Comparison of ENCODE assay signal across 8 cellular contexts in genomic region chr5:150734579-150735384, GRCh38. TPM values are rescaled to one million over a fixed set of nuclear protein-coding genes. Genes with fewer than 3 reads are reported as not detected.
DNase-seq lines count a peak whose midpoint lies in the region; ATAC-seq and TF ChIP-seq lines count a peak whose summit lies in the region.

No MANE protein-coding gene starts in this region.

- H3K4me1 ChIP-seq in HCT116 (ENCODE audit: control insufficient read depth in 1 of 2, insufficient read depth in 2 of 2, low read length in 2 of 2) = no peaks in the 10 kb centered on the region

- TF ChIP-seq RAD21 in HCT116 (IDR thresholded peaks at IDR 0.05; ENCODE audit: low read depth) = no peak

- H3K9me3 Mint-ChIP-seq in Calu3 (ENCODE audit: low read depth, unreplicated experiment) = no peaks in the 10 kb centered on the region

- peaks cover 20% of the 10 kb centered on the region for H3K36me3 Mint-ChIP-seq in Calu3 (ENCODE audit: insufficient read depth, unreplicated experiment)

- H3K79me2 ChIP-seq in HCT116 (ENCODE audit: insufficient read depth, low read length) = peaks cover 66% of the 10 kb centered on the region

- H4K20me1 ChIP-seq in HCT116 (ENCODE audit: insufficient read depth) = no peaks in the 10 kb centered on the region

- TF ChIP-seq POLR2A in HCT116 (IDR thresholded peaks at IDR 0.05; ENCODE audit: borderline replicate concordance, extremely low read depth, insufficient read depth, insufficient read length) = no peak

- intact Hi-C loops in HCT116 (cut with micrococcal nuclease) (no loop called here), Calu3 (cut with micrococcal nuclease; ENCODE audit: unreplicated experiment) (no loop called here)

- no peak overlapping the region for H2AFZ ChIP-seq in HCT116 (ENCODE audit: low read depth, low read length, poor library complexity, severe bottlenecking)

- no peak overlapping the region for H3K9ac ChIP-seq in HCT116 (ENCODE audit: low read length)

- H3K9me3 ChIP-seq in HCT116 (ENCODE audit: control insufficient read depth in 1 of 2, insufficient read depth in 1 of 2, low read depth in 1 of 2, low read length in 2 of 2) = no peaks in the 10 kb centered on the region

- TF ChIP-seq CTCF in GM12875 (IDR thresholded peaks at IDR 0.05; ENCODE audit: borderline replicate concordance, insufficient read depth, low read depth, low read length) (peak; percentile 23; the same call in 1 of the 2 replicates), HCT116 (IDR thresholded peaks at IDR 0.05 in 2 of 3, conservative IDR thresholded peaks at IDR 0.05 in 1 of 3; ENCODE audit: borderline replicate concordance in 1 of 3, insufficient read depth in 1 of 3, low read depth in 2 of 3, low read length in 2 of 3) (peak in 1 of 3 experiments; percentile 26; a peak in 1 of 6 replicates), Calu3 (IDR thresholded peaks at IDR 0.05; ENCODE audit: unreplicated experiment) (no peak)

- RAD21 ChIA-PET in HCT116 (lab: Charles Lee; ENCODE audit: low non-redundant PET in 1 of 2, low total read pairs in 2 of 2, uncharacterized antibody in 2 of 2, unreplicated experiment in 2 of 2) = no interaction called here

- H3K36me3 ChIP-seq in HCT116 (ENCODE audit: control insufficient read depth in 1 of 2, insufficient read depth in 2 of 2, low read length in 2 of 2) (peaks cover 21 to 23% of the 10 kb centered on the region in 2 experiments), H7 (replicated peaks; ENCODE audit: control insufficient read depth, insufficient read depth, low read length) (peaks cover 2% of the 10 kb centered on the region)

- H3K27me3 ChIP-seq in HCT116 (ENCODE audit: insufficient read depth, low read length) (no peaks in the 10 kb centered on the region), H7 (ENCODE audit: control insufficient read depth, insufficient read depth, low read length) (no peaks in the 10 kb centered on the region)

- no peak overlapping the region for H3K27ac ChIP-seq in HCT116 (ENCODE audit: low read depth, low read length)

- BruUV-seq in HCT116 (replicated peaks; lab: Mats Ljungman, UMichigan) (no TSS peak), Calu3 (replicated peaks; lab: Mats Ljungman, UMichigan) (no TSS peak)

- H3K4me1 Mint-ChIP-seq in Calu3 (ENCODE audit: low read depth, unreplicated experiment) = peaks cover 17% of the 10 kb centered on the region

- POLR2A ChIA-PET in HCT116 (lab: Charles Lee) = no interaction called here

- H3K4me3 Mint-ChIP-seq in Calu3 (ENCODE audit: low read depth, unreplicated experiment) = no peak overlapping the region

- no peaks in the 10 kb centered on the region for H3K9me2 ChIP-seq in HCT116 (ENCODE audit: insufficient read depth)

- H3K4me2 ChIP-seq in HCT116 (ENCODE audit: low read length) = no peak overlapping the region

- DNase-seq in HCT116 (ENCODE audit: low read depth, low spot score) (no peak), SIG-M5 (lab: John Stamatoyannopoulos, UW) (peak; percentile 55), inferior parietal cortex (ENCODE audit: extremely low spot score) (peak; percentile 18), H7 (no peak), Calu3 (no peak), kidney tubule cell (ENCODE audit: low spot score) (no peak)

- CTCF ChIA-PET in HCT116 (lab: Charles Lee) = no interaction called here
- CTCF ChIA-PET in Calu3 (lab: Charles Lee) = interaction anchor here (1.4 kb wide), 1 partner anchor 34 kb away, joined by 4 read pairs; the partner anchor contains the start of gene RBM22

- ATAC-seq in HCT116 (peak; percentile 38), HG03135 (IDR thresholded peaks at IDR 0.05; ENCODE audit: unreplicated experiment) (no peak)

- H3K27ac Mint-ChIP-seq in Calu3 (ENCODE audit: unreplicated experiment) = no peak overlapping the region

- H3K4me3 ChIP-seq in GM12875 (ENCODE audit: low read depth, low read length) (no peak overlapping the region), HCT116 (replicated peaks in 1 of 2; ENCODE audit: low read depth in 1 of 2, low read length in 2 of 2) (no peak overlapping the region), H7 (ENCODE audit: insufficient read depth, low read depth, low read length) (no peak overlapping the region)

- no peaks in the 10 kb centered on the region for H3K27me3 Mint-ChIP-seq in Calu3 (ENCODE audit: unreplicated experiment)

TF ChIP-seq in HCT116, 20 proteins besides CTCF, POLR2A, EP300 and RAD21:
- TF ChIP-seq, protein P1, sequence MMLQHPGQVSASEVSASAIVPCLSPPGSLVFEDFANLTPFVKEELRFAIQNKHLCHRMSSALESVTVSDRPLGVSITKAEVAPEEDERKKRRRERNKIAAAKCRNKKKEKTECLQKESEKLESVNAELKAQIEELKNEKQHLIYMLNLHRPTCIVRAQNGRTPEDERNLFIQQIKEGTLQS (IDR thresholded peaks at IDR 0.05) = no peak
- TF ChIP-seq ELF1 (IDR thresholded peaks at IDR 0.05; ENCODE audit: borderline replicate concordance, low read depth) = no peak
- TF ChIP-seq, protein P2, sequence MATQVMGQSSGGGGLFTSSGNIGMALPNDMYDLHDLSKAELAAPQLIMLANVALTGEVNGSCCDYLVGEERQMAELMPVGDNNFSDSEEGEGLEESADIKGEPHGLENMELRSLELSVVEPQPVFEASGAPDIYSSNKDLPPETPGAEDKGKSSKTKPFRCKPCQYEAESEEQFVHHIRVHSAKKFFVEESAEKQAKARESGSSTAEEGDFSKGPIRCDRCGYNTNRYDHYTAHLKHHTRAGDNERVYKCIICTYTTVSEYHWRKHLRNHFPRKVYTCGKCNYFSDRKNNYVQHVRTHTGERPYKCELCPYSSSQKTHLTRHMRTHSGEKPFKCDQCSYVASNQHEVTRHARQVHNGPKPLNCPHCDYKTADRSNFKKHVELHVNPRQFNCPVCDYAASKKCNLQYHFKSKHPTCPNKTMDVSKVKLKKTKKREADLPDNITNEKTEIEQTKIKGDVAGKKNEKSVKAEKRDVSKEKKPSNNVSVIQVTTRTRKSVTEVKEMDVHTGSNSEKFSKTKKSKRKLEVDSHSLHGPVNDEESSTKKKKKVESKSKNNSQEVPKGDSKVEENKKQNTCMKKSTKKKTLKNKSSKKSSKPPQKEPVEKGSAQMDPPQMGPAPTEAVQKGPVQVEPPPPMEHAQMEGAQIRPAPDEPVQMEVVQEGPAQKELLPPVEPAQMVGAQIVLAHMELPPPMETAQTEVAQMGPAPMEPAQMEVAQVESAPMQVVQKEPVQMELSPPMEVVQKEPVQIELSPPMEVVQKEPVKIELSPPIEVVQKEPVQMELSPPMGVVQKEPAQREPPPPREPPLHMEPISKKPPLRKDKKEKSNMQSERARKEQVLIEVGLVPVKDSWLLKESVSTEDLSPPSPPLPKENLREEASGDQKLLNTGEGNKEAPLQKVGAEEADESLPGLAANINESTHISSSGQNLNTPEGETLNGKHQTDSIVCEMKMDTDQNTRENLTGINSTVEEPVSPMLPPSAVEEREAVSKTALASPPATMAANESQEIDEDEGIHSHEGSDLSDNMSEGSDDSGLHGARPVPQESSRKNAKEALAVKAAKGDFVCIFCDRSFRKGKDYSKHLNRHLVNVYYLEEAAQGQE (IDR thresholded peaks at IDR 0.05; ENCODE audit: low read depth) = no peak
- TF ChIP-seq, protein P3, sequence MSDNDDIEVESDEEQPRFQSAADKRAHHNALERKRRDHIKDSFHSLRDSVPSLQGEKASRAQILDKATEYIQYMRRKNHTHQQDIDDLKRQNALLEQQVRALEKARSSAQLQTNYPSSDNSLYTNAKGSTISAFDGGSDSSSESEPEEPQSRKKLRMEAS (IDR thresholded peaks at IDR 0.05) = no peak
- TF ChIP-seq POLR2AphosphoS5 (IDR thresholded peaks at IDR 0.05; ENCODE audit: low read depth, low read length) = no peak
- no peak for TF ChIP-seq SP1 (IDR thresholded peaks at IDR 0.05; ENCODE audit: low read depth)
- TF ChIP-seq ZFX (IDR thresholded peaks at IDR 0.05) = no peak
- TF ChIP-seq ZNF274 (IDR thresholded peaks at IDR 0.05; ENCODE audit: low read depth, low read length) = no peak
- TF ChIP-seq FOSL1 (IDR thresholded peaks at IDR 0.05; ENCODE audit: low read depth) = no peak
- no peak for TF ChIP-seq JUND (IDR thresholded peaks at IDR 0.05)
- no peak for TF ChIP-seq EZH2 (IDR thresholded peaks at IDR 0.05)
- TF ChIP-seq YY1 (IDR thresholded peaks at IDR 0.05; ENCODE audit: extremely low read depth, insufficient replicate concordance, low read depth, low read length) = no peak
- TF ChIP-seq EGR1 (IDR thresholded peaks at IDR 0.05; ENCODE audit: low read depth) = no peak
- TF ChIP-seq SIN3A (IDR thresholded peaks at IDR 0.05; ENCODE audit: low read depth) = no peak
- TF ChIP-seq SRF (IDR thresholded peaks at IDR 0.05; ENCODE audit: low read depth) = no peak
- TF ChIP-seq, protein P4, sequence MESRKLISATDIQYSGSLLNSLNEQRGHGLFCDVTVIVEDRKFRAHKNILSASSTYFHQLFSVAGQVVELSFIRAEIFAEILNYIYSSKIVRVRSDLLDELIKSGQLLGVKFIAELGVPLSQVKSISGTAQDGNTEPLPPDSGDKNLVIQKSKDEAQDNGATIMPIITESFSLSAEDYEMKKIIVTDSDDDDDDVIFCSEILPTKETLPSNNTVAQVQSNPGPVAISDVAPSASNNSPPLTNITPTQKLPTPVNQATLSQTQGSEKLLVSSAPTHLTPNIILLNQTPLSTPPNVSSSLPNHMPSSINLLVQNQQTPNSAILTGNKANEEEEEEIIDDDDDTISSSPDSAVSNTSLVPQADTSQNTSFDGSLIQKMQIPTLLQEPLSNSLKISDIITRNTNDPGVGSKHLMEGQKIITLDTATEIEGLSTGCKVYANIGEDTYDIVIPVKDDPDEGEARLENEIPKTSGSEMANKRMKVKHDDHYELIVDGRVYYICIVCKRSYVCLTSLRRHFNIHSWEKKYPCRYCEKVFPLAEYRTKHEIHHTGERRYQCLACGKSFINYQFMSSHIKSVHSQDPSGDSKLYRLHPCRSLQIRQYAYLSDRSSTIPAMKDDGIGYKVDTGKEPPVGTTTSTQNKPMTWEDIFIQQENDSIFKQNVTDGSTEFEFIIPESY (IDR thresholded peaks at IDR 0.05; ENCODE audit: extremely low read depth, insufficient replicate concordance, low read length) = no peak

RNA-seq across cellular contexts. Expression of gene DCTN4, which starts 24.0 kb away (rescaled TPM):
- total RNA-seq in HCT116 (2021; ENCODE audit: unreplicated experiment) (78.8 TPM), Calu3 (2022) (51.9 and 54.1 TPM in 2 replicates)
- polyA plus RNA-seq in HCT116 (2012) = 34.0 and 42.6 TPM in 2 replicates
- 28.3 and 37.7 TPM in 2 replicates for total RNA-seq in H7 (2014; rRNA removed; shearing (Covaris generic))

RNA-seq across cellular contexts. Expression of gene RBM22, which starts 33.9 kb away (rescaled TPM):
- 61.4 TPM for total RNA-seq in HCT116 (2021; ENCODE audit: unreplicated experiment)
- 37.8 and 43.4 TPM in 2 replicates for polyA plus RNA-seq in HCT116 (2012)
- 35.2 and 39.6 TPM in 2 replicates for total RNA-seq in H7 (2014; rRNA removed; shearing (Covaris generic))
- total RNA-seq in Calu3 (2022) = 53.4 and 60.8 TPM in 2 replicates

RNA-seq across cellular contexts. Expression of gene SMIM3, which starts 43.8 kb away (rescaled TPM):
- total RNA-seq in HCT116 (2021; ENCODE audit: unreplicated experiment) = 35.4 TPM
- 25.0 and 29.9 TPM in 2 replicates for polyA plus RNA-seq in HCT116 (2012)
- total RNA-seq in H7 (2014; rRNA removed; shearing (Covaris generic)) = 3.0 and 5.2 TPM in 2 replicates
- total RNA-seq in Calu3 (2022) = 6.9 and 8.4 TPM in 2 replicates

Comparison
In these comparisons a context has a peak if more than half of its experiments do, and no peak if none do; other contexts are left out.
1. DNase-seq: peak in SIG-M5 (single experiment) and inferior parietal cortex (single experiment); none in HCT116 (single experiment), H7 (single experiment), Calu3 (single experiment) and kidney tubule cell (single experiment).